Comparison of ENCODE assay signal across 1 cellular context in the genomic region with DNA sequence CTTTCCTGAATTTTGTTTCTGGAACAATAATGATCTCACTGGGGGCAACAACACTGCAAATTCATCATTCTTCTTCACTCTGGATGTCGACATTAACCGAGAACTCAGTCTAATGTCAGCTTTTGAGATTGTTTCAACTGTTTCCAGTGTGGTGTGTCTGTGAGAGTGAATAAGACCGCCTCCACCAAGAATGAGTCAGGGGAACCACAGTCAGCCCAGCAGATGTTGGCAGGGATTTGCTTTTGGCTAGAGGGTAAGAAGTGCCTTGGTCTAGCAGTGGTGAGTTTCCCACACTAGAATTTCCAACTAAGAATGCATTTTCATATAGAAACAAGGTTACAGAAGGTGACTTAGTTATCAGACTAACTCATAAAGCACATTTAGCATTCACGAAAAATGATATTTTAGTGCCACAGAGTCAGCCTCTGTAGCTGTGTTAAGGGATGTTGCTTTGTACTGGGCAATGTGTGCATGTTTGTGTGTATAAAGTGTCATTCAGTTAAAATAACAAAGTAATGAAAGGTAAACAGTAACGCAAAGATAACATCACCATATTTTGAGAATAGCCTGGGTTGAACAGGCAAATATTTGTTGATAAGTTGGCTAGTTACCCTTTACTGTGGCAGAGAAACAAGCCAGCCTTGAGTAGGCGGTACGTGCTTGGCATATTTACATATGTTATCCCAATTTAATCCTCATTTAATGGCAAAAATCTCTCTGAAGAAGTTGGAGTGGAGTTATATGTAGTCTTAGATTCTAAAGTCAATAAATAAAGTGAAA.
TF ChIP-seq lines count a peak whose summit lies in the region.

No MANE protein-coding gene starts in this region.

TF ChIP-seq in GM23338, 12 proteins besides CTCF, POLR2A, EP300 and RAD21 (continued from another document):
- TF ChIP-seq ZNF462 (CRISPR knock-in tag; IDR thresholded peaks at IDR 0.05) (no peak), ZNF331 (CRISPR knock-in tag; IDR thresholded peaks at IDR 0.05; ENCODE audit: low read depth) (no peak), JUNB (IDR thresholded peaks at IDR 0.05; ENCODE audit: unreplicated experiment) (no peak), STAT1 (IDR thresholded peaks at IDR 0.05; ENCODE audit: unreplicated experiment) (no peak), CREB1 (CRISPR knock-in tag; IDR thresholded peaks at IDR 0.05; ENCODE audit: low read depth) (no peak), NANOG (IDR thresholded peaks at IDR 0.05; ENCODE audit: borderline replicate concordance) (no peak), POLR2AphosphoS5 (IDR thresholded peaks at IDR 0.05; ENCODE audit: low read depth) (no peak)
TF ChIP-seq in GM23338: peak in this region for 0.
